ENCODE assay signal across 11 cellular contexts in genomic region chr17:76670020-76670707, GRCh38. TPM values are rescaled to one million over a fixed set of nuclear protein-coding genes. Genes with fewer than 3 reads are reported as not detected.
A peak's percentile ranks its signal among the peaks of the same experiment; 100 is the strongest.
DNase-seq lines count a peak whose midpoint lies in the region; ATAC-seq and TF ChIP-seq lines count a peak whose summit lies in the region.
"Had no signal": no experiment of that assay in that cellular context is flagged by ENCODE, and none has a peak within 500 bp of the region (broad histone marks: within the 10 kb centered on the region; RNA-seq: fewer than 3 reads in every experiment).

No MANE protein-coding gene starts in this region.

- intact Hi-C loops in activated CD4-positive, alpha-beta T cell treated with anti-CD3 and anti-CD28 coated beads for 36 hours (cut with DNase I, micrococcal nuclease), result loop anchor here (2.0 to 5.0 kb wide), 4 partner anchors 41 to 317 kb away; partner anchors contain the start of genes MXRA7 (in 1 of the 2) and PRPSAP1 (in 1 of the 2)
- intact Hi-C loops in spleen (cut with DNase I; ENCODE audit: low total_unique reads) (no loop called here), ascending aorta (cut with DNase I) (loop anchor here (5.0 kb wide), 1 partner anchor 42 kb away; the partner anchor contains the start of gene MXRA7)

- CTCF ChIA-PET in activated CD4-positive, alpha-beta T cell treated with anti-CD3 and anti-CD28 coated beads for 36 hours (lab: Charles Lee), result interaction anchor here (0.6 to 1.1 kb wide), 3 partner anchors 112 to 273 kb away, joined by 3 read pairs; no protein-coding TSS in a partner anchor

- TF ChIP-seq POLR2A in spleen (IDR thresholded peaks at IDR 0.05), result no peak

- POLR2A ChIA-PET in activated CD4-positive, alpha-beta T cell treated with anti-CD3 and anti-CD28 coated beads for 36 hours (lab: Charles Lee), result interaction anchor here (0.7 to 2.1 kb wide), 2 partner anchors 67 to 113 kb away, joined by 3 to 7 read pairs; partner anchors contain the start of gene SRSF2

- no peaks in the 10 kb centered on the region for H3K9me3 Mint-ChIP-seq in activated CD4-positive, alpha-beta T cell treated with anti-CD3 and anti-CD28 coated beads for 36 hours (ENCODE audit: low read depth)

- peak overlapping the region; percentile 53 for H2AFZ ChIP-seq in hepatocyte

- peaks cover 25% of the 10 kb centered on the region for H3K4me1 Mint-ChIP-seq in activated CD4-positive, alpha-beta T cell treated with anti-CD3 and anti-CD28 coated beads for 36 hours

- TF ChIP-seq CTCF in WERI-Rb-1 (IDR thresholded peaks at IDR 0.05; ENCODE audit: low read depth, low read length), result no peak
- TF ChIP-seq CTCF in hepatocyte (IDR thresholded peaks at IDR 0.05; ENCODE audit: poor library complexity), result no peak
- TF ChIP-seq CTCF in spleen (IDR thresholded peaks at IDR 0.05 in 8 of 11, conservative IDR thresholded peaks at IDR 0.05 in 3 of 11), result no peak
- no peak for TF ChIP-seq CTCF in ascending aorta (IDR thresholded peaks at IDR 0.05)

- ATAC-seq in activated CD4-positive, alpha-beta T cell treated with anti-CD3 and anti-CD28 coated beads for 36 hours, result no peak
- ATAC-seq in HG02885 (IDR thresholded peaks at IDR 0.05; ENCODE audit: poor library complexity, unreplicated experiment), result no peak
- ATAC-seq: left lobe of liver had no signal

- H3K27ac Mint-ChIP-seq in activated CD4-positive, alpha-beta T cell treated with anti-CD3 and anti-CD28 coated beads for 36 hours, result peak overlapping the region; percentile 95

- DNase-seq in activated CD4-positive, alpha-beta T cell treated with anti-CD3 and anti-CD28 coated beads for 36 hours, result no peak
- no peak for DNase-seq in activated CD4-positive, alpha-beta T cell treated with anti-CD3 and anti-CD28 coated beads for 48 hours
- DNase-seq in WERI-Rb-1, result no peak
- DNase-seq in hepatocyte (ENCODE audit: low spot score), result no peak
- DNase-seq in spleen, result no peak
- DNase-seq in ascending aorta (ENCODE audit: low spot score in 2 of 2), result no peak
- no peak for DNase-seq in NCI-H128 (lab: John Stamatoyannopoulos, UW; ENCODE audit: unreplicated experiment)
- DNase-seq: NCI-H1417 treated with DMSO at 0.1 percent for 48 hours had no signal

- H3K27me3 Mint-ChIP-seq in activated CD4-positive, alpha-beta T cell treated with anti-CD3 and anti-CD28 coated beads for 36 hours, result no peaks in the 10 kb centered on the region

- no peaks in the 10 kb centered on the region for H3K9me2 ChIP-seq in hepatocyte (replicated peaks; ENCODE audit: insufficient read depth)

- no peaks in the 10 kb centered on the region for H4K20me1 ChIP-seq in hepatocyte (ENCODE audit: insufficient read depth, poor library complexity, severe bottlenecking)

- H3K27ac ChIP-seq in WERI-Rb-1, result peak overlapping the region; percentile 95
- peak overlapping the region; percentile 91 for H3K27ac ChIP-seq in hepatocyte
- peak overlapping the region in 6 of 8 donors; percentile 18 to 94 (median 90) for H3K27ac ChIP-seq in spleen
- H3K27ac ChIP-seq in ascending aorta, result no peak overlapping the region

- H3K27me3 ChIP-seq in WERI-Rb-1 (ENCODE audit: insufficient read depth, low read depth, severe bottlenecking) (no peaks in the 10 kb centered on the region), hepatocyte (no peaks in the 10 kb centered on the region), spleen (replicated peaks in 1 of 7) (no peaks in the 10 kb centered on the region), ascending aorta (peaks cover 3% of the 10 kb centered on the region)

- no peaks in the 10 kb centered on the region for H3K9me3 ChIP-seq in WERI-Rb-1 (ENCODE audit: severe bottlenecking)
- no peaks in the 10 kb centered on the region for H3K9me3 ChIP-seq in hepatocyte (ENCODE audit: low read depth)
- H3K9me3 ChIP-seq in spleen, result no peaks in the 10 kb centered on the region
- H3K9me3 ChIP-seq in ascending aorta, result no peaks in the 10 kb centered on the region
- H3K9me3 ChIP-seq: thoracic aorta had no signal

- H3K79me2 ChIP-seq in hepatocyte, result no peaks in the 10 kb centered on the region

- no peaks in the 10 kb centered on the region for H3K4me1 ChIP-seq in hepatocyte (ENCODE audit: insufficient read depth)
- H3K4me1 ChIP-seq in spleen, result peaks cover 6 to 34% (median 24%) of the 10 kb centered on the region in 6 donors
- peaks cover 0 to 8% of the 10 kb centered on the region in 2 donors for H3K4me1 ChIP-seq in ascending aorta

- peak overlapping the region; percentile 71 for H3K4me2 ChIP-seq in hepatocyte

- H3K4me3 ChIP-seq in WERI-Rb-1 (ENCODE audit: low read depth, low read length) (no peak overlapping the region), hepatocyte (no peak overlapping the region), spleen (no peak overlapping the region), ascending aorta (no peak overlapping the region)

- 98% methylated on average over 9 of the region's 9 CpGs for WGBS in hepatocyte (ENCODE audit: low lambda C conversion rate, missing lambda C conversion rate)
- 80 to 83% (median 82%) methylated on average over 9 of the region's 9 CpGs for WGBS in spleen, 5 donors

- no peaks in the 10 kb centered on the region for H3K36me3 Mint-ChIP-seq in activated CD4-positive, alpha-beta T cell treated with anti-CD3 and anti-CD28 coated beads for 36 hours (ENCODE audit: low read depth)

- H3K36me3 ChIP-seq in WERI-Rb-1 (no peaks in the 10 kb centered on the region), hepatocyte (replicated peaks; ENCODE audit: insufficient read depth, low read depth) (no peaks in the 10 kb centered on the region), spleen (peaks cover 0 to 8% (median 0%) of the 10 kb centered on the region in 6 donors), ascending aorta (peaks cover 0 to 5% of the 10 kb centered on the region in 2 donors)
- H3K36me3 ChIP-seq: thoracic aorta had no signal

- H3K4me3 Mint-ChIP-seq in activated CD4-positive, alpha-beta T cell treated with anti-CD3 and anti-CD28 coated beads for 36 hours, result no peak overlapping the region

RNA-seq across cellular contexts. Expression of gene ST6GALNAC1, which starts 26.6 kb away (rescaled TPM):
- under 1 TPM; 0.88 to 0.89 TPM for total RNA-seq in activated CD4-positive, alpha-beta T cell treated with anti-CD3 and anti-CD28 coated beads for 36 hours
- total RNA-seq in hepatocyte (17.7 and 29.6 TPM in 2 replicates), spleen (10 to 100 TPM in 6 of 7 donors, 1 to 10 TPM in 1; 6.1 to 25.3 (median 13.5) TPM), ascending aorta (3.4 TPM)
- polyA plus RNA-seq in hepatocyte (27.6 and 31.6 TPM in 2 replicates), spleen (10 to 100 TPM in 1 of 3 donors, 1 to 10 TPM in 2; 2.3 to 13.2 (median 4.8) TPM)

RNA-seq across cellular contexts. Expression of gene MXRA7, which starts 40.6 kb away (rescaled TPM):
- total RNA-seq in activated CD4-positive, alpha-beta T cell treated with anti-CD3 and anti-CD28 coated beads for 36 hours, result 10 to 100 TPM; 18.4 to 20.2 TPM
- total RNA-seq in hepatocyte (101 and 102 TPM in 2 replicates), spleen (100 to 1,000 TPM in 6 of 7 donors, 10 to 100 TPM in 1; 89.4 to 172 (median 121) TPM), ascending aorta (122 TPM)
- polyA plus RNA-seq in hepatocyte (117 and 138 TPM in 2 replicates), spleen (10 to 100 TPM; 37.8 to 66.2 (median 48.7) TPM)

RNA-seq across cellular contexts. Expression of gene JMJD6, which starts 56.2 kb away (rescaled TPM):
- 10 to 100 TPM; 51.3 to 65.5 TPM for total RNA-seq in activated CD4-positive, alpha-beta T cell treated with anti-CD3 and anti-CD28 coated beads for 36 hours
- total RNA-seq in hepatocyte (19.3 and 19.5 TPM in 2 replicates), spleen (10 to 100 TPM; 21.2 to 54.3 (median 38.6) TPM), ascending aorta (29.4 TPM)
- polyA plus RNA-seq in hepatocyte (34.5 and 44.8 TPM in 2 replicates), spleen (10 to 100 TPM; 21.4 to 37.3 (median 32.7) TPM)

RNA-seq across cellular contexts. Expression of gene METTL23, which starts 56.5 kb away (rescaled TPM):
- total RNA-seq in activated CD4-positive, alpha-beta T cell treated with anti-CD3 and anti-CD28 coated beads for 36 hours, result 10 to 100 TPM; 18.9 to 25.3 TPM
- 36.6 and 36.8 TPM in 2 replicates for total RNA-seq in hepatocyte
- polyA plus RNA-seq in hepatocyte, result 48.0 and 56.5 TPM in 2 replicates
- 10 to 100 TPM; 35.8 to 53.4 (median 49.1) TPM for total RNA-seq in spleen
- 10 to 100 TPM; 54.7 to 72.7 (median 57.0) TPM for polyA plus RNA-seq in spleen
- 31.2 TPM for total RNA-seq in ascending aorta

Comparison
In these comparisons a context has a peak if more than half of its experiments do, and no peak if none do; other contexts are left out.
1. H3K27ac ChIP-seq: peak in WERI-Rb-1 (single experiment), hepatocyte (single experiment) and spleen (6 of 8); none in ascending aorta (0 of 2).